ENCODE assay signal across 12 cellular contexts in the genomic region with DNA sequence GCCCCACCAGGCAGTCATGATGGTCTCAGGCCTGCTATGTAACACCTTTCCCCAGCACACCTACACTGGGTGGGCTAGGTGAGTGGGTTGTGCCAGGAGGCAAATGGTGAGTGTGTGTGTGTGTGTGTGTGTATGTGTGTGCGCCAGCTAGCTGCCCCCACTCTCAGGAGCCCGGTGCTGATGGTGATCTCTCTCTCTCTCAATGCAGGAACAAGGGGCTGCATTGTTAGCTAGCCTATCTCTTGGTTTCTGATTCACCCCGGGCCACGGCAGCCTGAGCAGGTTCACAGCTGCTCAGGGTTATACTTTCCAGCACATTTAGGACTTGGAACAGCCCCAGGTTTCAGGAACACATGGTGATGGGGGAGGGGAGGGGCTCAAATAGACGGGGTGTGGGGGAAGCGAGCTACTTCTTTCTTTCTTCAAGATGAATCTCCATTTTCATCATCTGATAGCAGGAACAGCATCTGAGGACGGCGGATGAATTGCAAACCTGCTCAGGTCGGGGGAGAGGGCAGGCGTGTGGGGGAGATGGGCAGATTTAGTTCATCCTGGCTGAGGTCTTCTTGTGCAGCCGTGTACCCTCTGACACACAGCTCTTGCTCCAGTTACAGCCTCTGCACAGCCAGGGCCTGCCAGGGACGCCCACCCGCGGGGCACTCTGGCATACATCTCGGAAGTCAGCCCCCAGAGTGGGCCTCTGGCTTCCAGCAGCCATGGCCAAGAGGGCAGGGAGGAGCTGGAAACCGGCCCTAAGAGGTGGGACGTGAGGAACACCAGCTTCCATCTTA.
DNase-seq lines count a peak whose midpoint lies in the region; ATAC-seq, FAIRE-seq and TF ChIP-seq lines count a peak whose summit lies in the region.
"Had no signal": no experiment of that assay in that cellular context is flagged by ENCODE, and none has a peak within 500 bp of the region (broad histone marks: within the 10 kb centered on the region; RNA-seq: fewer than 3 reads in every experiment).

No MANE protein-coding gene starts in this region.

- no peak for FAIRE-seq in kidney (lab: Jason Lieb, UNC)

- no peak for TF ChIP-seq CTCF in kidney (IDR thresholded peaks at IDR 0.05; ENCODE audit: borderline replicate concordance, extremely low read depth, insufficient read depth)

- H3K4me3 ChIP-seq in kidney (ENCODE audit: low read length in 2 of 2): no peak overlapping the region
- H3K4me3 ChIP-seq: mucosa of descending colon, SK-N-MC had no signal

- intact Hi-C loops in kidney (cut with DNase I) (no loop called here), sciatic nerve (cut with DNase I) (no loop called here)

- peaks cover 10 to 11% of the 10 kb centered on the region in 2 donors for H3K4me1 ChIP-seq in kidney (ENCODE audit: control insufficient read depth in 1 of 2, insufficient read depth in 1 of 2, low read depth in 1 of 2, low read length in 2 of 2)

- ATAC-seq in sciatic nerve (peak; percentile 29), GM18867 (IDR thresholded peaks at IDR 0.05; ENCODE audit: unreplicated experiment) (no peak)
- ATAC-seq: activated naive CD8-positive, alpha-beta T cell treated with anti-CD3 and anti-CD28 coated beads, Interleukin-2, amount 50 U/mL, for 24 hours; mucosa of descending colon had no signal

- no peaks in the 10 kb centered on the region for H3K36me3 ChIP-seq in kidney (ENCODE audit: control insufficient read depth in 1 of 2, insufficient read depth in 2 of 2, low read length in 2 of 2)

- DNase-seq in HT1080 (ENCODE audit: low read depth) (peak; percentile 38), NCI-H2227 (lab: John Stamatoyannopoulos, UW; ENCODE audit: unreplicated experiment) (peak; percentile 10), kidney (peak; percentile 73), sciatic nerve (ENCODE audit: low spot score) (peak; percentile 48), OCI-M2 (lab: John Stamatoyannopoulos, UW; ENCODE audit: unreplicated experiment) (no peak), NCI-H2029 treated with DMSO at 0.1 percent for 48 hours (lab: John Stamatoyannopoulos, UW) (no peak)
- DNase-seq: activated CD4-positive, alpha-beta T cell treated with anti-CD3 and anti-CD28 coated beads, Interleukin-2, amount 50 U/mL, for 48 hours; activated naive CD8-positive, alpha-beta T cell treated with anti-CD3 and anti-CD28 coated beads, Interleukin-2, amount 50 U/mL, for 24 hours; effector memory CD4-positive, alpha-beta T cell; mucosa of descending colon had no signal

- no peak overlapping the region for H3K27ac ChIP-seq in kidney (ENCODE audit: low read depth in 2 of 2, low read length in 2 of 2)
- H3K27ac ChIP-seq: SK-N-MC had no signal

- H3K9me3 ChIP-seq in kidney (ENCODE audit: control insufficient read depth in 1 of 2, low read length in 2 of 2): no peaks in the 10 kb centered on the region
- H3K9me3 ChIP-seq: mucosa of descending colon had no signal

- no peak overlapping the region for H3K9ac ChIP-seq in kidney (ENCODE audit: low read length in 2 of 2)

Comparison
In these comparisons a context has a peak if more than half of its experiments do, and no peak if none do; other contexts are left out.
1. DNase-seq: peak in HT1080 (single experiment), NCI-H2227 (single experiment), kidney (single experiment) and sciatic nerve (single experiment); none in OCI-M2 (single experiment) and NCI-H2029 treated with DMSO at 0.1 percent for 48 hours (single experiment).